23 cellular contexts compared by ENCODE assay signal in the genomic region with DNA sequence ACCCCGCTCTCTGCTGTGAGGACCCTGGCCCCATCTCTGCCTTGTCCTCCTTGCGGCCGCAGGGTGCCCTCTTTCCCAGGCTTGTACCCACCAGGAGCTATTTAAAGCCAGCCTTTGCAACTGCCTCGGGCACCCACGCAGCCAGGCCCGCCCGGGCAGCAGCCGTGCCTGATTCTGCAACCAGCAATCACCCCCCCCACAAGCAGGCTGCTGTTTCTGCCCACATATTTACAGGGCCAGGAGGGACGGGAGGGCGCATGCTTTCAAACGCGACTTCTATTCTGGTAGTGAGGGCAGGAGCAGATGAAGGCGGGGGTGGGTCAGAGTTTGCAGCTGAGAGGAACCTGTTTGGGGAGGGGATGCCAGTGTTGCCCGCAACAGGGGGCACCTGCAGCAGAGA. TPM values are rescaled to one million over a fixed set of nuclear protein-coding genes. Genes with fewer than 3 reads are reported as not detected.
"Had no signal": no experiment of that assay in that cellular context is flagged by ENCODE, and none has a peak within 500 bp of the region (broad histone marks: within the 10 kb centered on the region; RNA-seq: fewer than 3 reads in every experiment).

No MANE protein-coding gene starts in this region.

- DNase-seq: activated CD4-positive, alpha-beta memory T cell treated with anti-CD3 and anti-CD28 coated beads, Interleukin-2, amount 10 ng/mL, durations not matched to agents 7 days and 5 days; activated CD4-positive, alpha-beta T cell treated with anti-CD3 and anti-CD28 coated beads for 48 hours; activated CD4-positive, CD25-positive, alpha-beta regulatory T cell; activated naive CD4-positive, alpha-beta T cell; activated naive CD8-positive, alpha-beta T cell treated with anti-CD3 and anti-CD28 coated beads, Interleukin-2, amount 10 ng/mL, durations not matched to agents 7 days and 5 days; activated T-cell treated with anti-CD3 and anti-CD28 coated beads, Interleukin-2, amount 50 U/mL, for 1 hour; aorta; cortex of kidney; effector CD4-positive, alpha-beta T cell; gastrocnemius medialis; left cardiac atrium; psoas muscle; stimulated activated CD4-positive, alpha-beta T cell treated with anti-CD3 and anti-CD28 coated beads, Interleukin-4, amount 100 ng/mL, for 24 hours; T-helper 1 cell; T1000; uterus had no signal

- H3K36me3 Mint-ChIP-seq: activated naive CD8-positive, alpha-beta T cell treated with anti-CD3 and anti-CD28 coated beads, Interleukin-2, amount 10 ng/mL, durations not matched to agents 7 days and 5 days; stimulated activated memory B cell treated with anti-CD40 and anti-IgM and Interleukin-4, amounts not matched to agents 10 μg/mL and 1 μg/mL and 100 μg/mL, for 72 hours had no signal

- H3K4me3 ChIP-seq: gastrocnemius medialis, lung, psoas muscle, tibial nerve, uterus had no signal

- ATAC-seq: activated T-helper 17 cell treated with anti-CD3 and anti-CD28 coated beads, Interleukin-2, amount 50 U/mL, for 72 hours; gastrocnemius medialis; psoas muscle; sciatic nerve; stimulated activated memory B cell treated with anti-CD40 and anti-IgM and Interleukin-4, amounts not matched to agents 10 μg/mL and 1 μg/mL and 100 μg/mL, for 72 hours had no signal

- H3K4me1 ChIP-seq: gastrocnemius medialis, psoas muscle, tibial nerve, uterus had no signal

- H3K9me3 ChIP-seq: gastrocnemius medialis, psoas muscle, uterus had no signal

- H3K27ac ChIP-seq: gastrocnemius medialis, psoas muscle, tibial nerve, uterus had no signal

- H3K27ac Mint-ChIP-seq: activated CD4-positive, alpha-beta memory T cell treated with anti-CD3 and anti-CD28 coated beads, Interleukin-2, amount 10 ng/mL, durations not matched to agents 7 days and 5 days; activated naive CD8-positive, alpha-beta T cell treated with anti-CD3 and anti-CD28 coated beads, Interleukin-2, amount 10 ng/mL, durations not matched to agents 7 days and 5 days; activated T-helper 17 cell treated with anti-CD3 and anti-CD28 coated beads, Interleukin-2, amount 50 U/mL, for 72 hours; stimulated activated memory B cell treated with anti-CD40 and anti-IgM and Interleukin-4, amounts not matched to agents 10 μg/mL and 1 μg/mL and 100 μg/mL, for 72 hours had no signal

- H3K4me1 Mint-ChIP-seq: activated CD4-positive, alpha-beta memory T cell treated with anti-CD3 and anti-CD28 coated beads, Interleukin-2, amount 10 ng/mL, durations not matched to agents 7 days and 5 days; activated naive CD8-positive, alpha-beta T cell treated with anti-CD3 and anti-CD28 coated beads, Interleukin-2, amount 10 ng/mL, durations not matched to agents 7 days and 5 days; activated T-helper 17 cell treated with anti-CD3 and anti-CD28 coated beads, Interleukin-2, amount 50 U/mL, for 72 hours; stimulated activated memory B cell treated with anti-CD40 and anti-IgM and Interleukin-4, amounts not matched to agents 10 μg/mL and 1 μg/mL and 100 μg/mL, for 72 hours had no signal

- H3K27me3 ChIP-seq: uterus had no signal

- H3K36me3 ChIP-seq: gastrocnemius medialis, tibial nerve, uterus had no signal

- H3K27me3 Mint-ChIP-seq: activated CD4-positive, alpha-beta memory T cell treated with anti-CD3 and anti-CD28 coated beads, Interleukin-2, amount 10 ng/mL, durations not matched to agents 7 days and 5 days; activated T-helper 17 cell treated with anti-CD3 and anti-CD28 coated beads, Interleukin-2, amount 50 U/mL, for 72 hours had no signal

- H3K4me3 Mint-ChIP-seq: activated CD4-positive, alpha-beta memory T cell treated with anti-CD3 and anti-CD28 coated beads, Interleukin-2, amount 10 ng/mL, durations not matched to agents 7 days and 5 days; activated naive CD8-positive, alpha-beta T cell treated with anti-CD3 and anti-CD28 coated beads, Interleukin-2, amount 10 ng/mL, durations not matched to agents 7 days and 5 days; activated T-helper 17 cell treated with anti-CD3 and anti-CD28 coated beads, Interleukin-2, amount 50 U/mL, for 72 hours; stimulated activated memory B cell treated with anti-CD40 and anti-IgM and Interleukin-4, amounts not matched to agents 10 μg/mL and 1 μg/mL and 100 μg/mL, for 72 hours had no signal

RNA-seq across cellular contexts. Expression of gene GABRD, which starts 13.6 kb away (rescaled TPM):
- total RNA-seq: activated CD4-positive, alpha-beta memory T cell treated with anti-CD3 and anti-CD28 coated beads, Interleukin-2, amount 10 ng/mL, durations not matched to agents 7 days and 5 days; activated naive CD8-positive, alpha-beta T cell treated with anti-CD3 and anti-CD28 coated beads, Interleukin-2, amount 10 ng/mL, durations not matched to agents 7 days and 5 days; activated T-helper 17 cell treated with anti-CD3 and anti-CD28 coated beads, Interleukin-2, amount 50 U/mL, for 72 hours; osteocyte; sciatic nerve had no signal
- polyA plus RNA-seq: aorta had no signal

RNA-seq across cellular contexts. Expression of gene CFAP74, which starts 29.2 kb away (rescaled TPM):
- total RNA-seq: activated CD4-positive, alpha-beta memory T cell treated with anti-CD3 and anti-CD28 coated beads, Interleukin-2, amount 10 ng/mL, durations not matched to agents 7 days and 5 days; activated naive CD8-positive, alpha-beta T cell treated with anti-CD3 and anti-CD28 coated beads, Interleukin-2, amount 10 ng/mL, durations not matched to agents 7 days and 5 days; activated T-helper 17 cell treated with anti-CD3 and anti-CD28 coated beads, Interleukin-2, amount 50 U/mL, for 72 hours; esophagus mucosa; gastrocnemius medialis; left cardiac atrium; osteocyte; psoas muscle; tibial nerve had no signal
- polyA plus RNA-seq: aorta had no signal
